In genomic region chr11:103958475-103959215, GRCh38 we compare ENCODE assay signal across 18 cellular contexts.
A peak's percentile ranks its signal among the peaks of the same experiment; 100 is the strongest.
DNase-seq lines count a peak whose midpoint lies in the region; ATAC-seq, FAIRE-seq and TF ChIP-seq lines count a peak whose summit lies in the region.
"Had no signal": no experiment of that assay in that cellular context is flagged by ENCODE, and none has a peak within 500 bp of the region (broad histone marks: within the 10 kb centered on the region; RNA-seq: fewer than 3 reads in every experiment).

No MANE protein-coding gene starts in this region.

- H3K4me3 Mint-ChIP-seq in mesothelial cell of epicardium, result no peak overlapping the region

- ATAC-seq in GM21390 (IDR thresholded peaks at IDR 0.05; ENCODE audit: unreplicated experiment) (peak; percentile 62), HG03103 (IDR thresholded peaks at IDR 0.05; ENCODE audit: low read depth, unreplicated experiment) (peak; percentile 32), left cardiac atrium (no peak), SK-N-SH treated with all-trans-retinoic acid at 6 μM for 48 hours (no peak)

- H3K27ac ChIP-seq in brain microvascular endothelial cell, result peak overlapping the region; percentile 58
- H3K27ac ChIP-seq: breast epithelium, C4-2B, parathyroid adenoma had no signal

- TF ChIP-seq CTCF in brain microvascular endothelial cell (IDR thresholded peaks at IDR 0.05; ENCODE audit: low read depth, low read length, missing control alignments) (no peak), mesothelial cell of epicardium (IDR thresholded peaks at IDR 0.05; ENCODE audit: unreplicated experiment) (no peak)

- peaks cover 18% of the 10 kb centered on the region for H3K9me3 Mint-ChIP-seq in mesothelial cell of epicardium

- in situ Hi-C loops in brain microvascular endothelial cell (cut with HindIII; ENCODE audit: low pct_ligation_motif_present, low sequenced_read_pairs), result no loop called here

- intact Hi-C loops in left cardiac atrium (cut with DNase I), result no loop called here

- FAIRE-seq in GM18507 (lab: Jason Lieb, UNC), result peak; percentile 85
- FAIRE-seq: endothelial cell of umbilical vein, H1 had no signal

- H3K4me1 Mint-ChIP-seq in mesothelial cell of epicardium, result peaks cover 10% of the 10 kb centered on the region

- H3K27ac Mint-ChIP-seq in mesothelial cell of epicardium, result no peak overlapping the region

- peaks cover 13% of the 10 kb centered on the region for H3K36me3 Mint-ChIP-seq in mesothelial cell of epicardium

- DNase-seq in GM18507 (ENCODE audit: extremely low spot score, insufficient read length, low read depth) (no peak), brain microvascular endothelial cell (no peak), activated gamma-delta T cell (lab: John Stamatoyannopoulos, UW) (no peak), left cardiac atrium (no peak), mesothelial cell of epicardium (ENCODE audit: low spot score in 2 of 2, unreplicated experiment in 2 of 2) (no peak)
- DNase-seq: activated CD4-positive, alpha-beta T cell treated with anti-CD3 and anti-CD28 coated beads for 1 hour; NCI-H1417 treated with DMSO at 0.1 percent for 48 hours; NCI-H774; SK-N-SH had no signal

- H3K4me3 ChIP-seq in brain microvascular endothelial cell (ENCODE audit: low read depth, low read length), result no peak overlapping the region
- H3K4me3 ChIP-seq: breast epithelium, lung had no signal

- H3K27me3 Mint-ChIP-seq in mesothelial cell of epicardium (ENCODE audit: low read depth), result no peaks in the 10 kb centered on the region

- no peaks in the 10 kb centered on the region for H3K27me3 ChIP-seq in brain microvascular endothelial cell (replicated peaks)
- H3K27me3 ChIP-seq: breast epithelium had no signal

- H3K36me3 ChIP-seq in brain microvascular endothelial cell (replicated peaks), result no peaks in the 10 kb centered on the region
- H3K36me3 ChIP-seq: breast epithelium had no signal

TF ChIP-seq in SK-N-SH treated with all-trans-retinoic acid at 6 μM for 48 hours, 23 proteins besides CTCF, POLR2A, EP300 and RAD21:
- TF ChIP-seq CSRNP3 (CRISPR knock-in tag; IDR thresholded peaks at IDR 0.05) (no peak), TOX (CRISPR knock-in tag; IDR thresholded peaks at IDR 0.05; ENCODE audit: borderline replicate concordance) (no peak), TSHZ2 (CRISPR knock-in tag; IDR thresholded peaks at IDR 0.05) (no peak), ARNTL (CRISPR knock-in tag; IDR thresholded peaks at IDR 0.05; ENCODE audit: borderline replicate concordance, low read depth) (no peak), ESRRG (CRISPR knock-in tag; IDR thresholded peaks at IDR 0.05) (no peak), CSDC2 (CRISPR knock-in tag; IDR thresholded peaks at IDR 0.05) (no peak), POU6F1 (CRISPR knock-in tag; IDR thresholded peaks at IDR 0.05; ENCODE audit: borderline replicate concordance, low read depth) (no peak), PATZ1 (CRISPR knock-in tag; IDR thresholded peaks at IDR 0.05; ENCODE audit: borderline replicate concordance) (no peak), SNAI2 (CRISPR knock-in tag; IDR thresholded peaks at IDR 0.05) (no peak), RARB (CRISPR knock-in tag; IDR thresholded peaks at IDR 0.05) (no peak)

Comparison
In these comparisons a context has a peak if more than half of its experiments do, and no peak if none do; other contexts are left out.
1. ATAC-seq: peak in GM21390 (single experiment) and HG03103 (single experiment); none in left cardiac atrium (0 of 2) and SK-N-SH treated with all-trans-retinoic acid at 6 μM for 48 hours (single experiment).